In the genomic region with DNA sequence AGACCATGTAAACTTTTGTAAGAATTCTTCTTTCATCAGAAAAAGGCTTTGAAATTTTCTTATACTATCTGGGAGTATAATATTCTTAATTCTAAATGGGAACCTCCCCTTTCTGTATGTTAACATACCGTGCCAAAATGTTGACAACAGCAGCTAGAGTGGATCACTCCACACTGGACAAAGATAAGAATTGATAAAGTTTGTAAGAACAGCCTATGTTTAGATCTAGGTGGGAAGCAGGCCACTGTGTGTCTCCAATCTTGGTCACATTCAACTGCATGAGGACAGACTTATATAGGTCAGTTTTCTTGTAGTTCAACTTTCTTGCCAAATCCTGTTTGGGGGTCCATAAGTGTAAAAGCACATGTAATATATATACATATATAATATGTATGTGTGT, we compare ENCODE assay signal across 21 cellular contexts.
"Had no signal": no experiment of that assay in that cellular context is flagged by ENCODE, and none has a peak within 500 bp of the region (broad histone marks: within the 10 kb centered on the region; RNA-seq: fewer than 3 reads in every experiment).

No MANE protein-coding gene starts in this region.

- ATAC-seq: HepG2, SK-N-SH treated with all-trans-retinoic acid at 6 μM for 48 hours had no signal

- H3K36me3 ChIP-seq: SJCRH30 had no signal

- H3K4me1 ChIP-seq: SJCRH30 had no signal

- H3K9me3 ChIP-seq: SJCRH30 had no signal

- DNase-seq: IMR-90, Kasumi-1, MM.1S, NCI-H1092 treated with DMSO at 0.1 percent for 48 hours, NCI-H1436, NCI-H187, NCI-H2029, NCI-H2081 treated with DMSO at 0.1 percent for 48 hours, NCI-H2171, NCI-H226, NCI-H446, NCI-H510A, NCI-H524 treated with DMSO at 0.1 percent for 48 hours, NCI-H69, NCI-H774, RPMI8226, SHP77 treated with DMSO at 0.1 percent for 48 hours, SJCRH30 had no signal

- H3K4me3 ChIP-seq: SJCRH30 had no signal

- H3K27ac ChIP-seq: KMS-11, SJCRH30 had no signal
